ENCODE assay signal across 25 cellular contexts in the genomic region with DNA sequence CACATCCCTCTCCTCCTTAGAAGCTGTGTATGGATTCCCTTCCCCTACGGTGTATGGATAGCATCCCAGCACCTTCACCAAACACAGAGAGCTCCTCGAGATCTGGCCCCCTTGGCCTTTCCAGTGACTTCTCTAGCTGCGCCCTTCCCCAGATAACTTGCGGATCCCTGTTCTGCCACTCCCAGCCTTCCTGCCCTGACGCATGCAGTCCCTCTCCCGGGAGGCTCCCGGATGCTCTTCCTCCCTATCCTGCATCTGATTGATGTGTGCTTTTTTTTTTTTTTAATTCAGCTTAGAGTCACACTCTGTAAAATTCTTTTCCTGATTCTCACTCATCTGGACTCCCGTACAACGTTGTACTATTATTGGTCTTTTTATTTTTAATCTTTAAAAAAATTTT.
"Had no signal": no experiment of that assay in that cellular context is flagged by ENCODE, and none has a peak within 500 bp of the region (broad histone marks: within the 10 kb centered on the region; RNA-seq: fewer than 3 reads in every experiment).

No MANE protein-coding gene starts in this region.

- H3K9me3 Mint-ChIP-seq: activated CD8-positive, alpha-beta T cell treated with anti-CD3 and anti-CD28 coated beads for 36 hours; activated naive CD8-positive, alpha-beta T cell treated with anti-CD3 and anti-CD28 coated beads, Interleukin-2, amount 10 ng/mL, durations not matched to agents 7 days and 5 days had no signal

- DNase-seq: activated CD4-positive, CD25-positive, alpha-beta regulatory T cell; activated CD8-positive, alpha-beta memory T cell treated with anti-CD3 and anti-CD28 coated beads, Interleukin-2, amount 50 U/mL, for 4 hours; activated CD8-positive, alpha-beta T cell treated with anti-CD3 and anti-CD28 coated beads for 36 hours; activated naive CD4-positive, alpha-beta T cell treated with anti-CD3 and anti-CD28 coated beads, Interleukin-2, amount 50 U/mL, for 16 hours; activated naive CD8-positive, alpha-beta T cell treated with anti-CD3 and anti-CD28 coated beads, Interleukin-2, amount 10 ng/mL, durations not matched to agents 7 days and 5 days; activated T-cell treated with anti-CD3 and anti-CD28 coated beads, Interleukin-2, amount 50 U/mL, for 1 hour; anterior cingulate cortex; caudate nucleus; MG63; MV-4-11; NCI-H1092 treated with DMSO at 0.1 percent for 48 hours; NCI-H1417 treated with DMSO at 0.1 percent for 48 hours; NCI-H1694; NCI-H2029; NCI-H2107; NCI-H2171 treated with DMSO at 0.1 percent for 48 hours; NCI-H345; NCI-H510A; NCI-H526 treated with DMSO at 0.1 percent for 48 hours; NCI-H82; SIG-M5; T-helper 17 cell; T-helper 9 cell had no signal

- H3K27me3 ChIP-seq: adrenal gland, breast epithelium, MG63 had no signal

- H3K4me1 ChIP-seq: adrenal gland, breast epithelium had no signal

- H3K4me3 ChIP-seq: adrenal gland, breast epithelium, MG63 had no signal

- H3K27ac ChIP-seq: adrenal gland, breast epithelium had no signal

- H3K27me3 Mint-ChIP-seq: activated CD8-positive, alpha-beta T cell treated with anti-CD3 and anti-CD28 coated beads for 36 hours; activated naive CD8-positive, alpha-beta T cell treated with anti-CD3 and anti-CD28 coated beads, Interleukin-2, amount 10 ng/mL, durations not matched to agents 7 days and 5 days; T-helper 17 cell had no signal

- H3K27ac Mint-ChIP-seq: activated CD8-positive, alpha-beta T cell treated with anti-CD3 and anti-CD28 coated beads for 36 hours; T-helper 17 cell had no signal

- H3K9me3 ChIP-seq: adrenal gland, breast epithelium, MG63 had no signal

- H3K36me3 ChIP-seq: adrenal gland, breast epithelium, MG63 had no signal

- H3K4me3 Mint-ChIP-seq: activated CD8-positive, alpha-beta T cell treated with anti-CD3 and anti-CD28 coated beads for 36 hours; activated naive CD8-positive, alpha-beta T cell treated with anti-CD3 and anti-CD28 coated beads, Interleukin-2, amount 10 ng/mL, durations not matched to agents 7 days and 5 days; T-helper 17 cell had no signal

- ATAC-seq: activated CD8-positive, alpha-beta T cell treated with anti-CD3 and anti-CD28 coated beads for 36 hours; T-helper 17 cell had no signal
